Comparison of ENCODE assay signal across 22 cellular contexts in genomic region chr12:24764712-24765111, GRCh38.
"Had no signal": no experiment of that assay in that cellular context is flagged by ENCODE, and none has a peak within 500 bp of the region (broad histone marks: within the 10 kb centered on the region; RNA-seq: fewer than 3 reads in every experiment).

No MANE protein-coding gene starts in this region.

- ATAC-seq: HepG2 had no signal

- DNase-seq: IMR-90, Karpas-422, KG1, MG63, NCI-H1092, NCI-H1105 treated with DMSO at 0.1 percent for 48 hours, NCI-H1417 treated with DMSO at 0.1 percent for 48 hours, NCI-H146, NCI-H1694 treated with DMSO at 0.1 percent for 48 hours, NCI-H1930, NCI-H2081, NCI-H2107, NCI-H226, NCI-H446, NCI-H510A, NCI-H524 treated with DMSO at 0.1 percent for 48 hours, NCI-H69, NCI-H774, Right ventricle myocardium superior, RPMI8226, SIG-M5 had no signal
